ENCODE assay signal across 8 cellular contexts in genomic region chr7:106736508-106737201, GRCh38.
DNase-seq lines count a peak whose midpoint lies in the region; ATAC-seq and TF ChIP-seq lines count a peak whose summit lies in the region.

No MANE protein-coding gene starts in this region.

- H3K4me3 ChIP-seq in WI38 (ENCODE audit: low read depth, low read length), result peak overlapping the region; percentile 23; the same call in 1 of the 2 replicates

- ATAC-seq in HG02852 (IDR thresholded peaks at IDR 0.05; ENCODE audit: unreplicated experiment) (peak; percentile 85), natural killer cell (peak; percentile 78 to 88 (median 82))

- no peaks in the 10 kb centered on the region for H3K36me3 Mint-ChIP-seq in endothelial cell (ENCODE audit: low read depth, unreplicated experiment)
- no peaks in the 10 kb centered on the region for H3K36me3 Mint-ChIP-seq in natural killer cell

- H3K4me3 Mint-ChIP-seq in endothelial cell (ENCODE audit: unreplicated experiment), result no peak overlapping the region
- H3K4me3 Mint-ChIP-seq in natural killer cell, result no peak overlapping the region

- H3K27me3 Mint-ChIP-seq in endothelial cell (ENCODE audit: unreplicated experiment) (no peaks in the 10 kb centered on the region), natural killer cell (ENCODE audit: low read depth in 2 of 2) (peaks cover 0 to 3% of the 10 kb centered on the region in 2 donors)

- H3K9me3 Mint-ChIP-seq in endothelial cell (ENCODE audit: unreplicated experiment) (no peaks in the 10 kb centered on the region), natural killer cell (peaks cover 0 to 2% of the 10 kb centered on the region in 2 donors)

- H3K27ac Mint-ChIP-seq in endothelial cell (ENCODE audit: unreplicated experiment), result no peak overlapping the region
- H3K27ac Mint-ChIP-seq in natural killer cell, result peak overlapping the region in 1 of 2 donors; percentile 23

- H3K4me1 Mint-ChIP-seq in endothelial cell (ENCODE audit: unreplicated experiment), result no peaks in the 10 kb centered on the region
- H3K4me1 Mint-ChIP-seq in natural killer cell, result peaks cover 16 to 19% of the 10 kb centered on the region in 2 donors

- DNase-seq in AG08396 (ENCODE audit: low spot score) (peak; percentile 67), NCI-H1694 (lab: John Stamatoyannopoulos, UW) (peak; percentile 46), endothelial cell (ENCODE audit: low spot score) (peak; percentile 19), natural killer cell (no peak), putamen (ENCODE audit: low spot score) (no peak)

- intact Hi-C loops in natural killer cell (cut with micrococcal nuclease), result loop anchor here (1.0 to 2.0 kb wide), 3 partner anchors 76 to 560 kb away; no protein-coding TSS in a partner anchor

- TF ChIP-seq CTCF in GM12874 (IDR thresholded peaks at IDR 0.05; ENCODE audit: insufficient read depth, low read depth, low read length) (peak; percentile 63), WI38 (IDR thresholded peaks at IDR 0.05; ENCODE audit: low read depth, low read length) (peak; percentile 66), endothelial cell (IDR thresholded peaks at IDR 0.05; ENCODE audit: unreplicated experiment) (peak; percentile 12), natural killer cell (IDR thresholded peaks at IDR 0.05) (peak; percentile 64)

Comparison
In these comparisons a context has a peak if more than half of its experiments do, and no peak if none do; other contexts are left out.
1. DNase-seq: peak in AG08396 (single experiment), NCI-H1694 (single experiment) and endothelial cell (single experiment); none in natural killer cell (single experiment) and putamen (single experiment).
2. CTCF ChIP-seq: peak in every context shown above with its lines; median percentile 66 in WI38; 64 in natural killer cell; 63 in GM12874; 12 in endothelial cell.